Comparison of ENCODE assay signal across 10 cellular contexts in genomic region chr21:26405735-26406361, GRCh38.
DNase-seq lines count a peak whose midpoint lies in the region; ATAC-seq lines count a peak whose summit lies in the region.
"Had no signal": no experiment of that assay in that cellular context is flagged by ENCODE, and none has a peak within 500 bp of the region (broad histone marks: within the 10 kb centered on the region; RNA-seq: fewer than 3 reads in every experiment).

No MANE protein-coding gene starts in this region.

- peaks cover 10% of the 10 kb centered on the region for H3K4me1 ChIP-seq in mesenchymal stem cell (ENCODE audit: control insufficient read depth, insufficient read depth, low read depth, low read length)

- H3K36me3 ChIP-seq in mesenchymal stem cell (ENCODE audit: control insufficient read depth in 1 of 2, insufficient read depth in 2 of 2, low read depth in 1 of 2, low read length in 2 of 2) = no peaks in the 10 kb centered on the region
- H3K36me3 ChIP-seq: neutrophil had no signal

- H3K18ac ChIP-seq in mesenchymal stem cell (ENCODE audit: low read depth in 1 of 2, low read length in 2 of 2) = peak overlapping the region; percentile 40 to 73

- H2BK5ac ChIP-seq in mesenchymal stem cell (ENCODE audit: low read depth, low read length, poor library complexity, severe bottlenecking) = no peak overlapping the region

- peak overlapping the region; percentile 6 for H3K9ac ChIP-seq in mesenchymal stem cell (ENCODE audit: low read length)

- H3K4me3 ChIP-seq in mesenchymal stem cell (ENCODE audit: insufficient read depth in 1 of 2, low read depth in 1 of 2, low read length in 2 of 2) = peak overlapping the region in 1 of 2 experiments; percentile 41

- WGBS in mesenchymal stem cell = 48% methylated on average over 9 of the region's 9 CpGs

- H2BK15ac ChIP-seq in mesenchymal stem cell (ENCODE audit: low read depth, poor library complexity, severe bottlenecking) = no peak overlapping the region

- H4K8ac ChIP-seq in mesenchymal stem cell (ENCODE audit: low read length) = peak overlapping the region; percentile 27

- peak overlapping the region in 1 of 2 experiments; percentile 22 for H2BK12ac ChIP-seq in mesenchymal stem cell (ENCODE audit: low read length in 2 of 2)

- H3K27me3 ChIP-seq in mesenchymal stem cell (ENCODE audit: control insufficient read depth in 1 of 2, insufficient read depth in 1 of 2, low read length in 2 of 2) = no peaks in the 10 kb centered on the region
- H3K27me3 ChIP-seq: neutrophil had no signal

- peak overlapping the region in 1 of 2 experiments; percentile 22 for H3K14ac ChIP-seq in mesenchymal stem cell (ENCODE audit: low read length in 2 of 2)

- peak; percentile 32 for DNase-seq in DMS 273 (lab: John Stamatoyannopoulos, UW; ENCODE audit: unreplicated experiment)
- no peak for DNase-seq in DMS 273 treated with DMSO at 0.1 percent for 48 hours (lab: John Stamatoyannopoulos, UW)
- peak; percentile 55 for DNase-seq in HPDE6-E6E7 (ENCODE audit: extremely low spot score)
- DNase-seq in amniotic epithelial cell (ENCODE audit: low read depth) = peak; percentile 88
- peak; percentile 79 for DNase-seq in mesenchymal stem cell

- peak overlapping the region; percentile 40 for H3K27ac ChIP-seq in mesenchymal stem cell (ENCODE audit: low read length, poor library complexity, severe bottlenecking)
- H3K27ac ChIP-seq: 22Rv1, neutrophil had no signal

- no peak overlapping the region for H2BK120ac ChIP-seq in mesenchymal stem cell (ENCODE audit: low read depth, low read length)

- H4K91ac ChIP-seq in mesenchymal stem cell (ENCODE audit: low read length) = peak overlapping the region; percentile 74

- no peak overlapping the region for H3K4ac ChIP-seq in mesenchymal stem cell (ENCODE audit: low read depth in 1 of 2, low read length in 2 of 2)

- no peaks in the 10 kb centered on the region for H3K79me1 ChIP-seq in mesenchymal stem cell (replicated peaks; ENCODE audit: low read length, poor library complexity, severe bottlenecking)

- no peak overlapping the region for H2AFZ ChIP-seq in mesenchymal stem cell (ENCODE audit: low read depth, low read length)

- H2AK5ac ChIP-seq in mesenchymal stem cell (ENCODE audit: low read length, severe bottlenecking) = no peak overlapping the region

- no peaks in the 10 kb centered on the region for H3K9me3 ChIP-seq in mesenchymal stem cell (ENCODE audit: control insufficient read depth, low read length)
- H3K9me3 ChIP-seq: neutrophil had no signal

- ATAC-seq in GM18498 (IDR thresholded peaks at IDR 0.05; ENCODE audit: unreplicated experiment) (no peak), HG03175 (IDR thresholded peaks at IDR 0.05; ENCODE audit: unreplicated experiment) (no peak), GM19395 (IDR thresholded peaks at IDR 0.05; ENCODE audit: unreplicated experiment) (no peak)

- peak overlapping the region; percentile 20 for H3K4me2 ChIP-seq in mesenchymal stem cell (ENCODE audit: low read length, poor library complexity, severe bottlenecking)

- H3K23ac ChIP-seq in mesenchymal stem cell (ENCODE audit: low read length in 2 of 2) = no peak overlapping the region
